In the genomic region with DNA sequence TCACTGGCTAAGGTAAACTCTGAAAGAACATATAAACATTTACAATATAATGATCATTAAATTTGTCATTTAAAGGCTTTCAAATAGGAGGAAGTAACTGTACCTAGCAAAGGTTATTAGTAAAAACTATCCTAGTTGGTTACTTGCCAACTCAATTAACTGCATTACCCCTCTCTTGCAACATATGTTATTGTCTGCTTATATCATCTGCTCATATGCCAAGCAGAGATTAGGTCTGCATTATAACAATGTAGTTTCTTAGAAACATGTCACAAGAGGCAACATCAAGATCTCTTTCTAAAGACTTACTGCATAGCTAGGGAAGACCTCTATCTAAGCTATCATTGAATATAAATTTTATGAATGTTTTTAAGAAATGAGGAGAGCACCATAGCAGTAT, we compare ENCODE assay signal across 15 cellular contexts.
DNase-seq lines count a peak whose midpoint lies in the region; ATAC-seq, FAIRE-seq and TF ChIP-seq lines count a peak whose summit lies in the region.
"Had no signal": no experiment of that assay in that cellular context is flagged by ENCODE, and none has a peak within 500 bp of the region (broad histone marks: within the 10 kb centered on the region; RNA-seq: fewer than 3 reads in every experiment).

No MANE protein-coding gene starts in this region.

- no peaks in the 10 kb centered on the region for H3K36me3 ChIP-seq in K562 (ENCODE audit: control insufficient read depth, insufficient read depth, low read length)
- H3K36me3 ChIP-seq: Peyer's patch had no signal

- peaks cover 0 to 2% of the 10 kb centered on the region in 2 experiments; a peak in 3 of 5 replicates for H3K4me1 ChIP-seq in K562 (replicated peaks in 1 of 2; ENCODE audit: control insufficient read depth in 2 of 2, insufficient read depth in 2 of 2, low read length in 2 of 2)
- H3K4me1 ChIP-seq: Peyer's patch had no signal

- H3K9ac ChIP-seq in K562 (ENCODE audit: insufficient read depth in 1 of 2, low read depth in 2 of 2, low read length in 2 of 2): no peak overlapping the region
- H3K9ac ChIP-seq: KMS-11 had no signal

- no peaks in the 10 kb centered on the region for H3K79me2 ChIP-seq in K562 (ENCODE audit: control insufficient read depth, insufficient read depth, low read length)

- no peak for FAIRE-seq in K562 (lab: Jason Lieb, UNC)
- FAIRE-seq: H54 had no signal

- H4K20me1 ChIP-seq in K562 (replicated peaks; ENCODE audit: control insufficient read depth, insufficient read depth, low read length): no peaks in the 10 kb centered on the region; the same call in 1 of the 2 replicates

- H3K4me2 ChIP-seq in K562 (ENCODE audit: insufficient read depth, low read length): no peak overlapping the region
- H3K4me2 ChIP-seq: KMS-11 had no signal

- no peak overlapping the region for H3K4me3 ChIP-seq in K562
- H3K4me3 ChIP-seq: Peyer's patch had no signal

- no peak for ATAC-seq in K562
- ATAC-seq in GM18870 (IDR thresholded peaks at IDR 0.05; ENCODE audit: unreplicated experiment): no peak
- ATAC-seq: T-cell had no signal

- intact Hi-C loops in K562 (cut with micrococcal nuclease): no loop called here

- POLR2A ChIA-PET in K562 (lab: Yijun Ruan, JAX): no interaction called here

- in situ Hi-C loops in K562 (cut with MboI) (no loop called here), KBM-7 (cut with MboI; ENCODE audit: low pct_unique_long_range_greater_than_20kb, low sequenced_read_pairs) (no loop called here)

- no peak for TF ChIP-seq POLR2A in K562 (conservative IDR thresholded peaks at IDR 0.05)

- H3K9me1 ChIP-seq in K562 (ENCODE audit: control insufficient read depth, insufficient read depth, low read length): no peaks in the 10 kb centered on the region

- CTCF ChIA-PET in K562 (lab: Yijun Ruan, JAX; ENCODE audit: low intra/inter-chr PET ratio): no interaction called here

- no peak overlapping the region for H3K27ac ChIP-seq in K562 (ENCODE audit: extremely low read depth, low read depth, low read length)
- H3K27ac ChIP-seq: KMS-11, Peyer's patch had no signal

- no TSS peak for BruUV-seq in K562 (replicated peaks; lab: Mats Ljungman, UMichigan)

- no peak overlapping the region for H2AFZ ChIP-seq in K562 (ENCODE audit: low read depth, low read length)

- DNase-seq in NCI-H1092 treated with DMSO at 0.1 percent for 48 hours (lab: John Stamatoyannopoulos, UW): peak; percentile 31
- DNase-seq in NCI-H1092 (lab: John Stamatoyannopoulos, UW): no peak
- peak; percentile 86 for DNase-seq in NCI-H1694 (lab: John Stamatoyannopoulos, UW)
- peak; percentile 17 for DNase-seq in NCI-H524 treated with DMSO at 0.1 percent for 48 hours (lab: John Stamatoyannopoulos, UW)
- no peak for DNase-seq in K562 (ENCODE audit: extremely low read depth in 1 of 4, low spot score in 3 of 4)
- DNase-seq in KBM-7: no peak
- DNase-seq in stimulated activated CD4-positive, alpha-beta T cell treated with anti-CD3 and anti-CD28 coated beads, Interleukin-4, amount 100 ng/mL, for 24 hours: no peak
- DNase-seq: 8988T, HFFc6, NCI-H1048, Peyer's patch, T-cell had no signal

- no peak for TF ChIP-seq RAD21 in K562 (CRISPR knock-in tag; conservative IDR thresholded peaks at IDR 0.05 in 1 of 2, IDR thresholded peaks at IDR 0.05 in 1 of 2)

- H3K9me3 ChIP-seq in K562 (replicated peaks; ENCODE audit: control insufficient read depth, insufficient read depth, low read depth, low read length): no peaks in the 10 kb centered on the region
- H3K9me3 ChIP-seq: Peyer's patch had no signal

- no peaks in the 10 kb centered on the region for H3K27me3 ChIP-seq in K562 (ENCODE audit: control insufficient read depth in 2 of 2, insufficient read depth in 2 of 2, low read length in 2 of 2)
- H3K27me3 ChIP-seq: Peyer's patch had no signal

- no peak for TF ChIP-seq EP300 in K562 (IDR thresholded peaks at IDR 0.05; ENCODE audit: low read length)

- no peak for TF ChIP-seq CTCF in K562 (IDR thresholded peaks at IDR 0.05 in 2 of 3, conservative IDR thresholded peaks at IDR 0.05 in 1 of 3; ENCODE audit: insufficient read depth in 2 of 3, low read depth in 1 of 3, low read length in 3 of 3)

TF ChIP-seq in K562, 482 proteins besides CTCF, POLR2A, EP300 and RAD21 (continues in another document):
- TF ChIP-seq, protein P1, sequence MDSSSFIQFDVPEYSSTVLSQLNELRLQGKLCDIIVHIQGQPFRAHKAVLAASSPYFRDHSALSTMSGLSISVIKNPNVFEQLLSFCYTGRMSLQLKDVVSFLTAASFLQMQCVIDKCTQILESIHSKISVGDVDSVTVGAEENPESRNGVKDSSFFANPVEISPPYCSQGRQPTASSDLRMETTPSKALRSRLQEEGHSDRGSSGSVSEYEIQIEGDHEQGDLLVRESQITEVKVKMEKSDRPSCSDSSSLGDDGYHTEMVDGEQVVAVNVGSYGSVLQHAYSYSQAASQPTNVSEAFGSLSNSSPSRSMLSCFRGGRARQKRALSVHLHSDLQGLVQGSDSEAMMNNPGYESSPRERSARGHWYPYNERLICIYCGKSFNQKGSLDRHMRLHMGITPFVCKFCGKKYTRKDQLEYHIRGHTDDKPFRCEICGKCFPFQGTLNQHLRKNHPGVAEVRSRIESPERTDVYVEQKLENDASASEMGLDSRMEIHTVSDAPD (CRISPR knock-in tag; IDR thresholded peaks at IDR 0.05): no peak
- TF ChIP-seq ARID1B (IDR thresholded peaks at IDR 0.05) (peak; percentile 38), NFIC (IDR thresholded peaks at IDR 0.05) (peak; percentile 41), SMARCE1 (IDR thresholded peaks at IDR 0.05) (no peak), CEBPB (tag; IDR thresholded peaks at IDR 0.05) (peak; percentile 45), YBX1 (IDR thresholded peaks at IDR 0.05) (no peak), ELF2 (CRISPR knock-in tag; IDR thresholded peaks at IDR 0.05) (0 out of 2 replicates have a peak, but pooled peaks have one; percentile 27), ZFP36 (IDR thresholded peaks at IDR 0.05; ENCODE audit: low read depth, low read length, partially characterized antibody) (no peak), HDAC2 (IDR thresholded peaks at IDR 0.05) (no peak), ZNF668 (CRISPR knock-in tag; IDR thresholded peaks at IDR 0.05) (no peak), NR1H2 (CRISPR knock-in tag; IDR thresholded peaks at IDR 0.05) (no peak), ZNF184 (CRISPR knock-in tag; IDR thresholded peaks at IDR 0.05) (no peak), SOX6 (IDR thresholded peaks at IDR 0.05) (peak; percentile 88), TEAD4 (IDR thresholded peaks at IDR 0.05; ENCODE audit: low read length) (peak; percentile 53; the same call in 1 of the 2 replicates), TEAD4 (CRISPR knock-in tag; IDR thresholded peaks at IDR 0.05; ENCODE audit: borderline replicate concordance) (no peak), ZZZ3 (IDR thresholded peaks at IDR 0.05) (no peak)
- TF ChIP-seq, protein P2, sequence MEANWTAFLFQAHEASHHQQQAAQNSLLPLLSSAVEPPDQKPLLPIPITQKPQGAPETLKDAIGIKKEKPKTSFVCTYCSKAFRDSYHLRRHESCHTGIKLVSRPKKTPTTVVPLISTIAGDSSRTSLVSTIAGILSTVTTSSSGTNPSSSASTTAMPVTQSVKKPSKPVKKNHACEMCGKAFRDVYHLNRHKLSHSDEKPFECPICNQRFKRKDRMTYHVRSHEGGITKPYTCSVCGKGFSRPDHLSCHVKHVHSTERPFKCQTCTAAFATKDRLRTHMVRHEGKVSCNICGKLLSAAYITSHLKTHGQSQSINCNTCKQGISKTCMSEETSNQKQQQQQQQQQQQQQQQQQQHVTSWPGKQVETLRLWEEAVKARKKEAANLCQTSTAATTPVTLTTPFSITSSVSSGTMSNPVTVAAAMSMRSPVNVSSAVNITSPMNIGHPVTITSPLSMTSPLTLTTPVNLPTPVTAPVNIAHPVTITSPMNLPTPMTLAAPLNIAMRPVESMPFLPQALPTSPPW (CRISPR knock-in tag; IDR thresholded peaks at IDR 0.05): no peak
- TF ChIP-seq, protein P3, sequence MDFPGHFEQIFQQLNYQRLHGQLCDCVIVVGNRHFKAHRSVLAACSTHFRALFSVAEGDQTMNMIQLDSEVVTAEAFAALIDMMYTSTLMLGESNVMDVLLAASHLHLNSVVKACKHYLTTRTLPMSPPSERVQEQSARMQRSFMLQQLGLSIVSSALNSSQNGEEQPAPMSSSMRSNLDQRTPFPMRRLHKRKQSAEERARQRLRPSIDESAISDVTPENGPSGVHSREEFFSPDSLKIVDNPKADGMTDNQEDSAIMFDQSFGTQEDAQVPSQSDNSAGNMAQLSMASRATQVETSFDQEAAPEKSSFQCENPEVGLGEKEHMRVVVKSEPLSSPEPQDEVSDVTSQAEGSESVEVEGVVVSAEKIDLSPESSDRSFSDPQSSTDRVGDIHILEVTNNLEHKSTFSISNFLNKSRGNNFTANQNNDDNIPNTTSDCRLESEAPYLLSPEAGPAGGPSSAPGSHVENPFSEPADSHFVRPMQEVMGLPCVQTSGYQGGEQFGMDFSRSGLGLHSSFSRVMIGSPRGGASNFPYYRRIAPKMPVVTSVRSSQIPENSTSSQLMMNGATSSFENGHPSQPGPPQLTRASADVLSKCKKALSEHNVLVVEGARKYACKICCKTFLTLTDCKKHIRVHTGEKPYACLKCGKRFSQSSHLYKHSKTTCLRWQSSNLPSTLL (IDR thresholded peaks at IDR 0.05): no peak
- TF ChIP-seq, protein P4, sequence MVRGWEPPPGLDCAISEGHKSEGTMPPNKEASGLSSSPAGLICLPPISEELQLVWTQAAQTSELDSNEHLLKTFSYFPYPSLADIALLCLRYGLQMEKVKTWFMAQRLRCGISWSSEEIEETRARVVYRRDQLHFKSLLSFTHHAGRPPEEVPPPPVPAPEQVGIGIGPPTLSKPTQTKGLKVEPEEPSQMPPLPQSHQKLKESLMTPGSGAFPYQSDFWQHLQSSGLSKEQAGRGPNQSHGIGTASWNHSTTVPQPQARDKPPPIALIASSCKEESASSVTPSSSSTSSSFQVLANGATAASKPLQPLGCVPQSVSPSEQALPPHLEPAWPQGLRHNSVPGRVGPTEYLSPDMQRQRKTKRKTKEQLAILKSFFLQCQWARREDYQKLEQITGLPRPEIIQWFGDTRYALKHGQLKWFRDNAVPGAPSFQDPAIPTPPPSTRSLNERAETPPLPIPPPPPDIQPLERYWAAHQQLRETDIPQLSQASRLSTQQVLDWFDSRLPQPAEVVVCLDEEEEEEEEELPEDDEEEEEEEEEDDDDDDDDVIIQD (CRISPR knock-in tag; IDR thresholded peaks at IDR 0.05): no peak
- TF ChIP-seq, protein P5, sequence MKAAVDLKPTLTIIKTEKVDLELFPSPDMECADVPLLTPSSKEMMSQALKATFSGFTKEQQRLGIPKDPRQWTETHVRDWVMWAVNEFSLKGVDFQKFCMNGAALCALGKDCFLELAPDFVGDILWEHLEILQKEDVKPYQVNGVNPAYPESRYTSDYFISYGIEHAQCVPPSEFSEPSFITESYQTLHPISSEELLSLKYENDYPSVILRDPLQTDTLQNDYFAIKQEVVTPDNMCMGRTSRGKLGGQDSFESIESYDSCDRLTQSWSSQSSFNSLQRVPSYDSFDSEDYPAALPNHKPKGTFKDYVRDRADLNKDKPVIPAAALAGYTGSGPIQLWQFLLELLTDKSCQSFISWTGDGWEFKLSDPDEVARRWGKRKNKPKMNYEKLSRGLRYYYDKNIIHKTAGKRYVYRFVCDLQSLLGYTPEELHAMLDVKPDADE (conservative IDR thresholded peaks at IDR 0.05; ENCODE audit: control insufficient read depth, low read depth, low read length): no peak

Comparison
In these comparisons a context has a peak if more than half of its experiments do, and no peak if none do; other contexts are left out.
1. DNase-seq: peak in NCI-H1092 treated with DMSO at 0.1 percent for 48 hours (single experiment), NCI-H1694 (single experiment) and NCI-H524 treated with DMSO at 0.1 percent for 48 hours (single experiment); none in NCI-H1092 (single experiment), K562 (0 of 4), KBM-7 (single experiment) and stimulated activated CD4-positive, alpha-beta T cell treated with anti-CD3 and anti-CD28 coated beads, Interleukin-4, amount 100 ng/mL, for 24 hours (single experiment).